ENCODE assay signal across 8 cellular contexts in genomic region chr22:20319745-20320658, GRCh38. TPM values are rescaled to one million over a fixed set of nuclear protein-coding genes. Genes with fewer than 3 reads are reported as not detected.
DNase-seq lines count a peak whose midpoint lies in the region; ATAC-seq and TF ChIP-seq lines count a peak whose summit lies in the region.

Gene DGCR6L, minus strand, starts transcription at chr22:20320060. Its CDS starts 72 bp downstream, at chr22:20319988.

- TF ChIP-seq EP300 in stomach (IDR thresholded peaks at IDR 0.05): no peak

- ATAC-seq in DND-41 (ENCODE audit: insufficient read depth, low read depth): peak; percentile 81
- peak; percentile 57 for ATAC-seq in GM21737 (IDR thresholded peaks at IDR 0.05; ENCODE audit: unreplicated experiment)
- peak; percentile 61 for ATAC-seq in foreskin keratinocyte

- H3K4me1 ChIP-seq in DND-41 (ENCODE audit: insufficient read depth, low read length) (peaks cover 47% of the 10 kb centered on the region), SJSA1 (replicated peaks) (peaks cover 29% of the 10 kb centered on the region), foreskin keratinocyte (peaks cover 6% of the 10 kb centered on the region), stomach (peaks cover 20 to 60% (median 35%) of the 10 kb centered on the region in 4 donors)

- peaks cover 22% of the 10 kb centered on the region for H4K20me1 ChIP-seq in DND-41 (ENCODE audit: insufficient read depth, low read length)

- peaks cover 42% of the 10 kb centered on the region for H3K4me1 Mint-ChIP-seq in neural crest cell

- no peaks in the 10 kb centered on the region for H3K27me3 ChIP-seq in DND-41 (ENCODE audit: insufficient read depth, low read length, poor library complexity)
- no peaks in the 10 kb centered on the region for H3K27me3 ChIP-seq in SJSA1 (replicated peaks)
- H3K27me3 ChIP-seq in foreskin keratinocyte: no peaks in the 10 kb centered on the region
- no peaks in the 10 kb centered on the region for H3K27me3 ChIP-seq in stomach

- H3K9ac ChIP-seq in DND-41 (ENCODE audit: low read depth, low read length): peak within 1 kb of the TSS; percentile 98

- H3K9me3 Mint-ChIP-seq in neural crest cell: no peaks in the 10 kb centered on the region

- peak in 1 of 4 donors; percentile 30 for TF ChIP-seq POLR2A in stomach (IDR thresholded peaks at IDR 0.05)

- intact Hi-C loops in stomach (cut with DNase I; ENCODE audit: low total_unique reads): no loop called here

- H3K36me3 ChIP-seq in DND-41 (ENCODE audit: insufficient read depth, low read length) (peaks cover 4% of the 10 kb centered on the region; the same call in 1 of the 2 replicates), SJSA1 (no peaks in the 10 kb centered on the region), stomach (peaks cover 0 to 9% (median 6%) of the 10 kb centered on the region in 4 donors)

- H3K27me3 Mint-ChIP-seq in neural crest cell (ENCODE audit: low read depth): no peaks in the 10 kb centered on the region

- H3K27ac ChIP-seq in DND-41 (ENCODE audit: low read length) (peak within 1 kb of the TSS; percentile 83), SJSA1 (peak within 1 kb of the TSS; percentile 57), foreskin keratinocyte (peak within 1 kb of the TSS; percentile 87), stomach (peak within 1 kb of the TSS; percentile 78 to 90 (median 89))

- H3K4me2 ChIP-seq in DND-41 (ENCODE audit: insufficient read depth, low read length): peak within 1 kb of the TSS; percentile 94

- H3K9me3 ChIP-seq in DND-41 (ENCODE audit: insufficient read depth, low read length, severe bottlenecking): no peaks in the 10 kb centered on the region
- no peaks in the 10 kb centered on the region for H3K9me3 ChIP-seq in SJSA1 (replicated peaks)
- no peaks in the 10 kb centered on the region for H3K9me3 ChIP-seq in stomach

- peak within 1 kb of the TSS; percentile 94 for H3K27ac Mint-ChIP-seq in neural crest cell (ENCODE audit: unreplicated experiment)

- H3K79me2 ChIP-seq in DND-41 (ENCODE audit: insufficient read depth, low read length): peaks cover 44% of the 10 kb centered on the region

- H3K36me3 Mint-ChIP-seq in neural crest cell (ENCODE audit: low read depth): no peaks in the 10 kb centered on the region

- peak within 1 kb of the TSS; percentile 98 for H2AFZ ChIP-seq in DND-41 (ENCODE audit: low read depth, low read length)

- DNase-seq in DND-41 (peak; percentile 97), LHCN-M2 (ENCODE audit: low read depth) (peak; percentile 93), SJSA1 (ENCODE audit: low read depth in 1 of 2, low spot score in 2 of 2) (peak; percentile 87 to 96), foreskin keratinocyte (peak; percentile 76 to 86), neural crest cell (ENCODE audit: low read depth, low spot score) (peak; percentile 96), stomach (peak; percentile 98)
- peak; percentile 95 for DNase-seq in activated gamma-delta T cell treated with anti-CD3 and anti-CD28 coated beads, Interleukin-2, amount 50 U/mL, for 16 hours (ENCODE audit: low read depth)

- H3K4me3 Mint-ChIP-seq in neural crest cell: peak within 1 kb of the TSS; percentile 92

- H3K4me3 ChIP-seq in DND-41 (ENCODE audit: low read depth in 1 of 2, low read length in 2 of 2) (peak within 1 kb of the TSS; percentile 95 to 98), SJSA1 (peak within 1 kb of the TSS; percentile 73), stomach (peak within 1 kb of the TSS; percentile 90 to 98 (median 94))

- TF ChIP-seq CTCF in DND-41 (IDR thresholded peaks at IDR 0.05; ENCODE audit: borderline replicate concordance, extremely low read depth, low read length, poor library complexity, severe bottlenecking) (no peak), foreskin keratinocyte (conservative IDR thresholded peaks at IDR 0.05) (no peak), neural crest cell (conservative IDR thresholded peaks at IDR 0.05) (no peak), stomach (IDR thresholded peaks at IDR 0.05) (no peak)

- WGBS in stomach, 5 donors: 0% methylated on average over 22 to 98 of the region's 98 CpGs

RNA-seq across cellular contexts. Expression of gene DGCR6L, which starts in this region (rescaled TPM):
- total RNA-seq in LHCN-M2 (2014; rRNA removed) (78.0 and 82.5 TPM in 2 replicates), foreskin keratinocyte (43.8 and 45.5 TPM in 2 replicates), neural crest cell (52.1 and 58.7 TPM in 2 replicates), stomach (100 to 1,000 TPM in 1 of 5 donors, 10 to 100 TPM in 4; 21.4 to 148 (median 46.1) TPM)
- polyA plus RNA-seq in LHCN-M2 (2012): 85.4 TPM
- 93.1 and 101 TPM in 2 replicates for total RNA-seq in SJSA1 (2014; rRNA removed; shearing (Covaris generic))
- polyA plus RNA-seq in foreskin keratinocyte (59.5 and 62.9 TPM in 2 replicates), stomach (10 to 100 TPM; 81.5 to 88.3 (median 83.3) TPM)

Comparison
In these comparisons a context has a peak if more than half of its experiments do, and no peak if none do; other contexts are left out.
1. Peak in every context shown above with its lines: DNase-seq, ATAC-seq, H3K4me3 ChIP-seq and H3K27ac ChIP-seq.